Comparison of ENCODE assay signal across 10 cellular contexts in genomic region chr11:124970925-124971324, GRCh38. TPM values are rescaled to one million over a fixed set of nuclear protein-coding genes. Genes with fewer than 3 reads are reported as not detected.
DNase-seq lines count a peak whose midpoint lies in the region; ATAC-seq, FAIRE-seq and TF ChIP-seq lines count a peak whose summit lies in the region.
"Had no signal": no experiment of that assay in that cellular context is flagged by ENCODE, and none has a peak within 500 bp of the region (broad histone marks: within the 10 kb centered on the region; RNA-seq: fewer than 3 reads in every experiment).

No MANE protein-coding gene starts in this region.

- H3K4me1 ChIP-seq in right lobe of liver = no peaks in the 10 kb centered on the region
- no peaks in the 10 kb centered on the region for H3K4me1 ChIP-seq in sigmoid colon

- intact Hi-C loops in right lobe of liver (cut with DNase I) (no loop called here), sigmoid colon (cut with DNase I) (no loop called here)

- H3K27ac Mint-ChIP-seq in progenitor cell of endocrine pancreas = no peak overlapping the region
- H3K27ac Mint-ChIP-seq: activated CD4-positive, alpha-beta memory T cell treated with anti-CD3 and anti-CD28 coated beads for 36 hours had no signal

- H3K9me3 Mint-ChIP-seq in progenitor cell of endocrine pancreas (ENCODE audit: low read depth) = no peaks in the 10 kb centered on the region
- H3K9me3 Mint-ChIP-seq: activated CD4-positive, alpha-beta memory T cell treated with anti-CD3 and anti-CD28 coated beads for 36 hours had no signal

- no peak overlapping the region for H3K27ac ChIP-seq in right lobe of liver
- no peak overlapping the region for H3K27ac ChIP-seq in sigmoid colon

- TF ChIP-seq POLR2A in NB4 (IDR thresholded peaks at IDR 0.05; ENCODE audit: extremely low read depth, insufficient read length) (no peak), right lobe of liver (IDR thresholded peaks at IDR 0.05) (no peak), sigmoid colon (IDR thresholded peaks at IDR 0.05) (no peak)

- H3K4me3 ChIP-seq in GM12864 (ENCODE audit: low read depth, low read length) = no peak overlapping the region
- H3K4me3 ChIP-seq in NB4 (ENCODE audit: low read depth, low read length) = no peak overlapping the region
- no peak overlapping the region for H3K4me3 ChIP-seq in bronchial epithelial cell (ENCODE audit: low read depth, low read length)
- no peak overlapping the region for H3K4me3 ChIP-seq in right lobe of liver
- no peak overlapping the region for H3K4me3 ChIP-seq in sigmoid colon

- no peak for DNase-seq in GM12864 (ENCODE audit: low read depth)
- DNase-seq in NB4 (ENCODE audit: low read depth) = peak; percentile 51
- peak; percentile 75 for DNase-seq in bronchial epithelial cell (ENCODE audit: low read depth)
- no peak for DNase-seq in right lobe of liver
- no peak for DNase-seq in sigmoid colon
- DNase-seq in progenitor cell of endocrine pancreas (ENCODE audit: low spot score, unreplicated experiment) = no peak
- DNase-seq: activated CD4-positive, alpha-beta memory T cell treated with anti-CD3 and anti-CD28 coated beads for 36 hours; NCI-H510A treated with DMSO at 0.1 percent for 48 hours had no signal

- H3K4me3 Mint-ChIP-seq in progenitor cell of endocrine pancreas (ENCODE audit: low read depth) = no peak overlapping the region
- H3K4me3 Mint-ChIP-seq: activated CD4-positive, alpha-beta memory T cell treated with anti-CD3 and anti-CD28 coated beads for 36 hours had no signal

- peaks cover 4% of the 10 kb centered on the region for H3K36me3 Mint-ChIP-seq in progenitor cell of endocrine pancreas (ENCODE audit: insufficient read depth)

- no peaks in the 10 kb centered on the region for H3K27me3 ChIP-seq in bronchial epithelial cell (ENCODE audit: control insufficient read depth, insufficient read depth, low read length)
- no peaks in the 10 kb centered on the region for H3K27me3 ChIP-seq in right lobe of liver
- H3K27me3 ChIP-seq in sigmoid colon = no peaks in the 10 kb centered on the region

- FAIRE-seq in bronchial epithelial cell (lab: Jason Lieb, UNC) = no peak

- WGBS in right lobe of liver (ENCODE audit: insufficient coverage, low coverage, low lambda C conversion rate, missing lambda C conversion rate) = 67% methylated on average over 2 of the region's 2 CpGs
- 85 to 88% methylated on average over 2 of the region's 2 CpGs for WGBS in sigmoid colon, 2 donors

- H3K4me1 Mint-ChIP-seq in progenitor cell of endocrine pancreas (ENCODE audit: low read depth) = peaks cover 2% of the 10 kb centered on the region

- H3K9me3 ChIP-seq in right lobe of liver (no peaks in the 10 kb centered on the region), sigmoid colon (no peaks in the 10 kb centered on the region)

- TF ChIP-seq CTCF in GM12864 (IDR thresholded peaks at IDR 0.05; ENCODE audit: low read depth, low read length, missing control alignments) (peak; percentile 11), NB4 (IDR thresholded peaks at IDR 0.05; ENCODE audit: low read depth, low read length) (no peak), bronchial epithelial cell (IDR thresholded peaks at IDR 0.05; ENCODE audit: insufficient read depth, low read length, severe bottlenecking) (peak; percentile 37), right lobe of liver (IDR thresholded peaks at IDR 0.05) (no peak), sigmoid colon (IDR thresholded peaks at IDR 0.05) (no peak), progenitor cell of endocrine pancreas (IDR thresholded peaks at IDR 0.05; ENCODE audit: unreplicated experiment) (no peak)

- ATAC-seq in right lobe of liver (peak in 3 of 4 donors; percentile 43 to 63 (median 62)), GM21576 (IDR thresholded peaks at IDR 0.05; ENCODE audit: unreplicated experiment) (no peak), GM19328 (IDR thresholded peaks at IDR 0.05; ENCODE audit: unreplicated experiment) (no peak)

- H3K36me3 ChIP-seq in bronchial epithelial cell (ENCODE audit: control insufficient read depth, insufficient read depth, low read length) (no peaks in the 10 kb centered on the region), right lobe of liver (no peaks in the 10 kb centered on the region), sigmoid colon (no peaks in the 10 kb centered on the region)

- no peak for TF ChIP-seq EP300 in sigmoid colon (IDR thresholded peaks at IDR 0.05)

- no peaks in the 10 kb centered on the region for H3K27me3 Mint-ChIP-seq in progenitor cell of endocrine pancreas
- H3K27me3 Mint-ChIP-seq: activated CD4-positive, alpha-beta memory T cell treated with anti-CD3 and anti-CD28 coated beads for 36 hours had no signal

RNA-seq across cellular contexts. Expression of gene CCDC15, which starts 16.9 kb away (rescaled TPM):
- 1.1 and 1.8 TPM in 2 replicates for total RNA-seq in bronchial epithelial cell
- 1 to 10 TPM in 2 of 6 experiments, under 1 TPM in 4; 0.57 to 1.8 (median 0.70) TPM for total RNA-seq in right lobe of liver
- total RNA-seq in sigmoid colon = under 1 TPM; 0.41 to 0.99 (median 0.77) TPM
- under 1 TPM; 0.46 to 0.66 (median 0.60) TPM for polyA plus RNA-seq in sigmoid colon
- total RNA-seq in progenitor cell of endocrine pancreas = 3.8 and 4.0 TPM in 2 replicates

RNA-seq across cellular contexts. Expression of gene HEPACAM, which starts 35.1 kb away (rescaled TPM):
- total RNA-seq in bronchial epithelial cell = not detected in 2 replicates
- 10 to 100 TPM in 1 of 6 experiments, 1 to 10 TPM in 4, under 1 TPM in 1; 0.30 to 30.8 (median 2.3) TPM for total RNA-seq in right lobe of liver
- total RNA-seq in sigmoid colon = 1 to 10 TPM in 2 of 4 donors, under 1 TPM in 2; 0.27 to 5.5 (median 1.2) TPM
- under 1 TPM in 1 of 3 donors, not detected in 2; 0.52 TPM for polyA plus RNA-seq in sigmoid colon
- 0.07 and 0.13 TPM in 2 replicates for total RNA-seq in progenitor cell of endocrine pancreas
- total RNA-seq: activated CD4-positive, alpha-beta memory T cell treated with anti-CD3 and anti-CD28 coated beads for 36 hours had no signal

RNA-seq across cellular contexts. Expression of gene HEPN1, which starts 51.9 kb away (rescaled TPM):
- total RNA-seq in bronchial epithelial cell (not detected in 2 replicates), right lobe of liver (under 1 TPM in 1 of 6 experiments, not detected in 5; 0.18 TPM), sigmoid colon (not detected), progenitor cell of endocrine pancreas (not detected in 2 replicates)
- under 1 TPM in 1 of 3 donors, not detected in 2; 0.04 TPM for polyA plus RNA-seq in sigmoid colon
- total RNA-seq: activated CD4-positive, alpha-beta memory T cell treated with anti-CD3 and anti-CD28 coated beads for 36 hours had no signal

Comparison
In these comparisons a context has a peak if more than half of its experiments do, and no peak if none do; other contexts are left out.
1. DNase-seq: peak in NB4 (single experiment) and bronchial epithelial cell (single experiment); none in GM12864 (single experiment), right lobe of liver (0 of 3), sigmoid colon (single experiment) and progenitor cell of endocrine pancreas (single experiment).
2. CTCF ChIP-seq: peak in GM12864 (single experiment) and bronchial epithelial cell (single experiment); none in NB4 (single experiment), right lobe of liver (0 of 4), sigmoid colon (0 of 4) and progenitor cell of endocrine pancreas (single experiment).
3. ATAC-seq: peak in right lobe of liver (3 of 4); none in GM21576 (single experiment) and GM19328 (single experiment).